In genomic region chr6:35360349-35361138, GRCh38 we compare ENCODE assay signal across 9 cellular contexts. TPM values are rescaled to one million over a fixed set of nuclear protein-coding genes. Genes with fewer than 3 reads are reported as not detected.
DNase-seq lines count a peak whose midpoint lies in the region; TF ChIP-seq lines count a peak whose summit lies in the region.
"Had no signal": no experiment of that assay in that cellular context is flagged by ENCODE, and none has a peak within 500 bp of the region (broad histone marks: within the 10 kb centered on the region; RNA-seq: fewer than 3 reads in every experiment).

No MANE protein-coding gene starts in this region.

- POLR2A ChIA-PET in activated CD4-positive, alpha-beta memory T cell treated with anti-CD3 and anti-CD28 coated beads for 36 hours (lab: Charles Lee), result interaction anchor here (0.6 kb wide), 1 partner anchor 12 kb away, joined by 4 read pairs; no protein-coding TSS in a partner anchor
- POLR2A ChIA-PET in activated CD4-positive, alpha-beta memory T cell treated with anti-CD3 and anti-CD28 coated beads, Interleukin-2, amount 10 ng/mL, durations not matched to agents 7 days and 5 days (lab: Charles Lee), result interaction anchor here (1.2 to 2.4 kb wide), 5 partner anchors 7 to 57 kb away, joined by 3 to 6 read pairs (median 3); no protein-coding TSS in a partner anchor

- H3K4me3 Mint-ChIP-seq in activated CD4-positive, alpha-beta memory T cell treated with anti-CD3 and anti-CD28 coated beads for 36 hours, result no peak overlapping the region
- no peak overlapping the region for H3K4me3 Mint-ChIP-seq in activated CD4-positive, alpha-beta memory T cell treated with anti-CD3 and anti-CD28 coated beads, Interleukin-2, amount 10 ng/mL, durations not matched to agents 7 days and 5 days

- peaks cover 27% of the 10 kb centered on the region for H3K4me1 Mint-ChIP-seq in activated CD4-positive, alpha-beta memory T cell treated with anti-CD3 and anti-CD28 coated beads for 36 hours (ENCODE audit: low read depth)
- peaks cover 19% of the 10 kb centered on the region for H3K4me1 Mint-ChIP-seq in activated CD4-positive, alpha-beta memory T cell treated with anti-CD3 and anti-CD28 coated beads, Interleukin-2, amount 10 ng/mL, durations not matched to agents 7 days and 5 days

- intact Hi-C loops in activated CD4-positive, alpha-beta memory T cell treated with anti-CD3 and anti-CD28 coated beads for 36 hours (cut with micrococcal nuclease), result no loop called here
- intact Hi-C loops in thyroid gland (cut with DNase I), result no loop called here

- CTCF ChIA-PET in activated CD4-positive, alpha-beta memory T cell treated with anti-CD3 and anti-CD28 coated beads for 36 hours (lab: Charles Lee), result interaction anchor here (1.0 kb wide), 1 partner anchor 89 kb away, joined by 4 read pairs; no protein-coding TSS in a partner anchor
- CTCF ChIA-PET in activated CD4-positive, alpha-beta memory T cell treated with anti-CD3 and anti-CD28 coated beads, Interleukin-2, amount 10 ng/mL, durations not matched to agents 7 days and 5 days (lab: Charles Lee), result interaction anchor here (1.7 kb wide), 1 partner anchor 31 kb away, joined by 4 read pairs; no protein-coding TSS in a partner anchor

- H3K27ac ChIP-seq in thyroid gland, result peak overlapping the region; percentile 89 to 92 (median 89)

- 29 to 41% methylated on average over 8 of the region's 8 CpGs for WGBS in thyroid gland, 2 donors

- H3K36me3 Mint-ChIP-seq in activated CD4-positive, alpha-beta memory T cell treated with anti-CD3 and anti-CD28 coated beads for 36 hours, result peaks cover 12% of the 10 kb centered on the region
- peaks cover 31% of the 10 kb centered on the region for H3K36me3 Mint-ChIP-seq in activated CD4-positive, alpha-beta memory T cell treated with anti-CD3 and anti-CD28 coated beads, Interleukin-2, amount 10 ng/mL, durations not matched to agents 7 days and 5 days (ENCODE audit: low read depth)

- H3K27ac Mint-ChIP-seq in activated CD4-positive, alpha-beta memory T cell treated with anti-CD3 and anti-CD28 coated beads for 36 hours, result peak overlapping the region; percentile 5
- H3K27ac Mint-ChIP-seq in activated CD4-positive, alpha-beta memory T cell treated with anti-CD3 and anti-CD28 coated beads, Interleukin-2, amount 10 ng/mL, durations not matched to agents 7 days and 5 days, result no peak overlapping the region

- no peak overlapping the region for H3K4me3 ChIP-seq in thyroid gland (replicated peaks in 1 of 3)

- H3K27me3 ChIP-seq in thyroid gland, result no peaks in the 10 kb centered on the region

- TF ChIP-seq POLR2A in thyroid gland (IDR thresholded peaks at IDR 0.05), result no peak

- peaks cover 0 to 8% of the 10 kb centered on the region in 2 donors for H3K36me3 ChIP-seq in thyroid gland

- H3K4me1 ChIP-seq in thyroid gland, result peaks cover 62 to 67% of the 10 kb centered on the region in 2 donors

- DNase-seq in activated CD4-positive, alpha-beta memory T cell treated with anti-CD3 and anti-CD28 coated beads for 36 hours, result no peak
- DNase-seq in activated CD4-positive, alpha-beta memory T cell treated with anti-CD3 and anti-CD28 coated beads, Interleukin-2, amount 10 ng/mL, durations not matched to agents 7 days and 5 days, result no peak
- DNase-seq in cerebellar cortex (ENCODE audit: low spot score) (peak; percentile 75), left kidney (ENCODE audit: low read depth, low spot score) (peak; percentile 39), thyroid gland (peak; percentile 92), NCI-H526 treated with DMSO at 0.1 percent for 48 hours (lab: John Stamatoyannopoulos, UW) (no peak), AML-193 (lab: John Stamatoyannopoulos, UW) (no peak)
- DNase-seq in activated CD8-positive, alpha-beta memory T cell treated with anti-CD3 and anti-CD28 coated beads, Interleukin-2, amount 50 U/mL, for 4 hours, result no peak
- DNase-seq: small intestine had no signal

- H3K9me3 Mint-ChIP-seq in activated CD4-positive, alpha-beta memory T cell treated with anti-CD3 and anti-CD28 coated beads for 36 hours, result no peaks in the 10 kb centered on the region
- no peaks in the 10 kb centered on the region for H3K9me3 Mint-ChIP-seq in activated CD4-positive, alpha-beta memory T cell treated with anti-CD3 and anti-CD28 coated beads, Interleukin-2, amount 10 ng/mL, durations not matched to agents 7 days and 5 days

- TF ChIP-seq CTCF in thyroid gland (IDR thresholded peaks at IDR 0.05), result no peak

- no peaks in the 10 kb centered on the region for H3K9me3 ChIP-seq in thyroid gland

- H3K27me3 Mint-ChIP-seq in activated CD4-positive, alpha-beta memory T cell treated with anti-CD3 and anti-CD28 coated beads for 36 hours, result no peaks in the 10 kb centered on the region
- no peaks in the 10 kb centered on the region for H3K27me3 Mint-ChIP-seq in activated CD4-positive, alpha-beta memory T cell treated with anti-CD3 and anti-CD28 coated beads, Interleukin-2, amount 10 ng/mL, durations not matched to agents 7 days and 5 days

RNA-seq across cellular contexts. Expression of gene PPARD, which starts 18.2 kb away (rescaled TPM):
- 10 to 100 TPM; 19.9 to 20.9 TPM for total RNA-seq in activated CD4-positive, alpha-beta memory T cell treated with anti-CD3 and anti-CD28 coated beads for 36 hours
- 10 to 100 TPM; 23.1 to 23.4 TPM for total RNA-seq in activated CD4-positive, alpha-beta memory T cell treated with anti-CD3 and anti-CD28 coated beads, Interleukin-2, amount 10 ng/mL, durations not matched to agents 7 days and 5 days
- total RNA-seq in thyroid gland, result 10 to 100 TPM; 17.3 to 40.3 (median 35.9) TPM

Comparison
In these comparisons a context has a peak if more than half of its experiments do, and no peak if none do; other contexts are left out.
1. DNase-seq: peak in cerebellar cortex (single experiment), left kidney (single experiment) and thyroid gland (2 of 2); none in activated CD4-positive, alpha-beta memory T cell treated with anti-CD3 and anti-CD28 coated beads for 36 hours (single experiment), activated CD4-positive, alpha-beta memory T cell treated with anti-CD3 and anti-CD28 coated beads, Interleukin-2, amount 10 ng/mL, durations not matched to agents 7 days and 5 days (single experiment), activated CD8-positive, alpha-beta memory T cell treated with anti-CD3 and anti-CD28 coated beads, Interleukin-2, amount 50 U/mL, for 4 hours (single experiment), NCI-H526 treated with DMSO at 0.1 percent for 48 hours (single experiment) and AML-193 (0 of 2).